Comparison of ENCODE assay signal across 22 cellular contexts in the genomic region with DNA sequence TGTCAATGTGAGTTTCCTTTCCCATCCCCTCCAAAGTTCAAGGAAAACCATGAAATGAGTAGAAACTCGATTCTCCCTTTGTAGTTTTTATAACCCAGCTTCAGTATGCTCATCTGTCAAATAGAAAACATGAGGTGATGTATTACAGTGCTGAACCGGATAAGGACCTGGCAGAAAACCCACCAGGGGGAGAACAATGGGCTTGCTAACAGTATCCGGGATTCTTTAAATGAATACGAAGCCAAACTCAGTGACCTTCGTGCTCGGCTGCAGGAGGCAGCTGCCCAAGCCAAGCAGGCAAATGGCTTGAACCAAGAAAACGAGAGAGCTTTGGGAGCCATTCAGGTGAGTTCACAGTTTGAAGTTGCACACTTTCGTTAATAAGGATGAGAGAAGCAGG.
DNase-seq lines count a peak whose midpoint lies in the region; FAIRE-seq and TF ChIP-seq lines count a peak whose summit lies in the region.
"Had no signal": no experiment of that assay in that cellular context is flagged by ENCODE, and none has a peak within 500 bp of the region (broad histone marks: within the 10 kb centered on the region; RNA-seq: fewer than 3 reads in every experiment).

No MANE protein-coding gene starts in this region.

- H3K4me3 Mint-ChIP-seq in astrocyte (ENCODE audit: unreplicated experiment) = no peak overlapping the region
- H3K4me3 Mint-ChIP-seq: activated T-helper 17 cell treated with anti-CD3 and anti-CD28 coated beads, Interleukin-2, amount 50 U/mL, for 72 hours; B cell; endodermal cell; natural killer cell treated with Interleukin-12 subunit alpha and Interleukin-12 subunit beta and Interleukin-15 and Interleukin-18, amount 100 ng/mL, for 72 hours had no signal

- H3K9ac ChIP-seq in astrocyte (ENCODE audit: low read length) = no peak overlapping the region
- H3K9ac ChIP-seq: parathyroid adenoma had no signal

- H3K36me3 ChIP-seq in H7 (replicated peaks; ENCODE audit: control insufficient read depth, insufficient read depth, low read length) (no peaks in the 10 kb centered on the region), astrocyte (ENCODE audit: insufficient read depth, low read length) (no peaks in the 10 kb centered on the region)

- no peaks in the 10 kb centered on the region for H3K79me2 ChIP-seq in astrocyte (ENCODE audit: insufficient read depth, low read length)
- H3K79me2 ChIP-seq: hepatocyte, parathyroid adenoma had no signal

- intact Hi-C loops in posterior cingulate gyrus (cut with DNase I) = no loop called here

- H3K4me2 ChIP-seq in astrocyte (ENCODE audit: low read length) = peak overlapping the region; percentile 38
- H3K4me2 ChIP-seq: hepatocyte had no signal

- H3K4me3 ChIP-seq in H7 (ENCODE audit: insufficient read depth, low read depth, low read length) (no peak overlapping the region), astrocyte (ENCODE audit: insufficient read depth, low read depth, low read length) (no peak overlapping the region)
- H3K4me3 ChIP-seq: hepatocyte, stomach had no signal

- H3K9me3 Mint-ChIP-seq in astrocyte (ENCODE audit: unreplicated experiment) = no peaks in the 10 kb centered on the region
- H3K9me3 Mint-ChIP-seq: activated T-helper 17 cell treated with anti-CD3 and anti-CD28 coated beads, Interleukin-2, amount 50 U/mL, for 72 hours; endodermal cell; natural killer cell treated with Interleukin-12 subunit alpha and Interleukin-12 subunit beta and Interleukin-15 and Interleukin-18, amount 100 ng/mL, for 72 hours had no signal

- no peak for FAIRE-seq in astrocyte (lab: Jason Lieb, UNC)
- FAIRE-seq: keratinocyte had no signal

- H3K9me3 ChIP-seq in astrocyte (ENCODE audit: insufficient read depth, low read depth, low read length) = no peaks in the 10 kb centered on the region
- H3K9me3 ChIP-seq: Caco-2, stomach had no signal

- H2AFZ ChIP-seq in astrocyte (ENCODE audit: low read depth, low read length) = peak overlapping the region; percentile 18
- H2AFZ ChIP-seq: hepatocyte, parathyroid adenoma had no signal

- no peak for TF ChIP-seq CTCF in astrocyte (IDR thresholded peaks at IDR 0.05; ENCODE audit: insufficient read depth, low read depth, low read length)

- no peaks in the 10 kb centered on the region for H3K36me3 Mint-ChIP-seq in astrocyte (ENCODE audit: low read depth, unreplicated experiment)
- H3K36me3 Mint-ChIP-seq: natural killer cell treated with Interleukin-12 subunit alpha and Interleukin-12 subunit beta and Interleukin-15 and Interleukin-18, amount 100 ng/mL, for 72 hours had no signal

- no peaks in the 10 kb centered on the region for H3K27me3 ChIP-seq in H7 (ENCODE audit: control insufficient read depth, insufficient read depth, low read length)
- peaks cover 2% of the 10 kb centered on the region for H3K27me3 ChIP-seq in astrocyte (ENCODE audit: insufficient read depth, low read length)
- H3K27me3 ChIP-seq: hepatocyte, stomach had no signal

- no peaks in the 10 kb centered on the region for H4K20me1 ChIP-seq in astrocyte (ENCODE audit: insufficient read depth, low read length)

- H3K27ac Mint-ChIP-seq in astrocyte (ENCODE audit: unreplicated experiment) = no peak overlapping the region
- H3K27ac Mint-ChIP-seq: activated T-helper 17 cell treated with anti-CD3 and anti-CD28 coated beads, Interleukin-2, amount 50 U/mL, for 72 hours; B cell; endodermal cell; natural killer cell treated with Interleukin-12 subunit alpha and Interleukin-12 subunit beta and Interleukin-15 and Interleukin-18, amount 100 ng/mL, for 72 hours had no signal

- no peaks in the 10 kb centered on the region for H3K4me1 Mint-ChIP-seq in astrocyte (ENCODE audit: low read depth, unreplicated experiment)
- H3K4me1 Mint-ChIP-seq: activated T-helper 17 cell treated with anti-CD3 and anti-CD28 coated beads, Interleukin-2, amount 50 U/mL, for 72 hours; B cell had no signal

- DNase-seq in DMS79 treated with DMSO at 0.1 percent for 48 hours (lab: John Stamatoyannopoulos, UW) = peak; percentile 6
- no peak for DNase-seq in DMS79 (lab: John Stamatoyannopoulos, UW)
- DNase-seq in H7 = peak; percentile 39
- DNase-seq in astrocyte (ENCODE audit: low read depth) = peak; percentile 46
- peak; percentile 55 for DNase-seq in iPS-NIHi11 (ENCODE audit: low spot score)
- DNase-seq in stimulated activated CD4-positive, alpha-beta T cell treated with anti-CD3 and anti-CD28 coated beads, Interleukin-2, amount 100 ng/mL, for 24 hours = no peak
- no peak for DNase-seq in MV-4-11 (lab: John Stamatoyannopoulos, UW)
- DNase-seq in posterior cingulate gyrus = no peak
- DNase-seq: anterior cingulate cortex; Caco-2; endodermal cell; NCI-H1694 treated with DMSO at 0.1 percent for 48 hours; NCI-H345; stimulated activated CD4-positive, alpha-beta T cell treated with anti-CD3 and anti-CD28 coated beads, Interleukin-1b, Interleukin-23, amount 100 ng/mL, for 48 hours; stomach had no signal

- peaks cover 15% of the 10 kb centered on the region for H3K27me3 Mint-ChIP-seq in astrocyte (ENCODE audit: low read depth, unreplicated experiment)

- H3K27ac ChIP-seq in astrocyte (ENCODE audit: low read depth, low read length) = no peak overlapping the region
- H3K27ac ChIP-seq: 22Rv1, hepatocyte, parathyroid adenoma, stomach had no signal

- no peaks in the 10 kb centered on the region for H3K4me1 ChIP-seq in astrocyte (ENCODE audit: insufficient read depth, low read length)
- H3K4me1 ChIP-seq: Caco-2, parathyroid adenoma, stomach had no signal

Comparison
In these comparisons a context has a peak if more than half of its experiments do, and no peak if none do; other contexts are left out.
1. DNase-seq: peak in DMS79 treated with DMSO at 0.1 percent for 48 hours (single experiment), H7 (single experiment), astrocyte (single experiment) and iPS-NIHi11 (single experiment); none in DMS79 (single experiment), stimulated activated CD4-positive, alpha-beta T cell treated with anti-CD3 and anti-CD28 coated beads, Interleukin-2, amount 100 ng/mL, for 24 hours (0 of 2), MV-4-11 (single experiment) and posterior cingulate gyrus (0 of 10).